18 cellular contexts compared by ENCODE assay signal in genomic region chr1:7303554-7304347, GRCh38.
DNase-seq lines count a peak whose midpoint lies in the region; ATAC-seq and TF ChIP-seq lines count a peak whose summit lies in the region.
"Had no signal": no experiment of that assay in that cellular context is flagged by ENCODE, and none has a peak within 500 bp of the region (broad histone marks: within the 10 kb centered on the region; RNA-seq: fewer than 3 reads in every experiment).

No MANE protein-coding gene starts in this region.

- peak overlapping the region; percentile 66; the same call in 1 of the 2 replicates for H3K4ac ChIP-seq in IMR-90 (ENCODE audit: low read depth, low read length)

- no peak for TF ChIP-seq RAD21 in IMR-90 (IDR thresholded peaks at IDR 0.05; ENCODE audit: low read length)

- H3K23ac ChIP-seq in IMR-90 (ENCODE audit: low read depth, low read length) = no peak overlapping the region

- no peaks in the 10 kb centered on the region for H3K9me3 ChIP-seq in IMR-90 (ENCODE audit: control insufficient read depth, insufficient read depth, low read length)
- peaks cover 16% of the 10 kb centered on the region for H3K9me3 ChIP-seq in neural progenitor cell (ENCODE audit: low read depth)
- H3K9me3 ChIP-seq in naive thymus-derived CD4-positive, alpha-beta T cell (ENCODE audit: control insufficient read depth in 2 of 3, low read length in 3 of 3) = peaks cover 0 to 1% (median 0%) of the 10 kb centered on the region in 3 experiments
- peaks cover 12 to 15% of the 10 kb centered on the region in 2 donors for H3K9me3 ChIP-seq in transverse colon

- BruUV-seq in IMR-90 (replicated peaks; lab: Mats Ljungman, UMichigan) = no TSS peak

- peak overlapping the region; percentile 82; the same call in 2 of the 3 replicates for H2BK15ac ChIP-seq in IMR-90 (ENCODE audit: low read depth, low read length)

- H3K4me3 ChIP-seq in IMR-90 (ENCODE audit: insufficient read depth, low read depth, low read length) (no peak overlapping the region), neural progenitor cell (no peak overlapping the region), transverse colon (no peak overlapping the region)
- no peak overlapping the region for H3K4me3 ChIP-seq in naive thymus-derived CD4-positive, alpha-beta T cell (ENCODE audit: low read length)

- H2BK20ac ChIP-seq in IMR-90 (ENCODE audit: low read depth, low read length) = peak overlapping the region; percentile 69; the same call in 1 of the 2 replicates

- H3K27ac ChIP-seq in IMR-90 (ENCODE audit: insufficient read depth, low read length) (no peak overlapping the region; the same call in 1 of the 2 replicates), neural progenitor cell (no peak overlapping the region), transverse colon (no peak overlapping the region)
- no peak overlapping the region for H3K27ac ChIP-seq in naive thymus-derived CD4-positive, alpha-beta T cell (ENCODE audit: low read depth, low read length)
- H3K27ac ChIP-seq: 22Rv1 had no signal

- peak overlapping the region; percentile 76 for H2BK120ac ChIP-seq in IMR-90 (ENCODE audit: low read depth, low read length)

- WGBS in IMR-90 (ENCODE audit: extremely low coverage in 2 of 2, insufficient read length in 1 of 2), 2 experiments = no CpG with 5 or more reads among the region's 8 CpGs
- WGBS in transverse colon (ENCODE audit: low coverage in 1 of 2), 2 donors = 79 to 85% methylated on average over 8 of the region's 8 CpGs

- H4K5ac ChIP-seq in IMR-90 (ENCODE audit: low read depth, low read length) = no peak overlapping the region

- H3K79me2 ChIP-seq in neural progenitor cell (ENCODE audit: low read depth) = no peaks in the 10 kb centered on the region

- peak overlapping the region; percentile 91 for H2AK5ac ChIP-seq in IMR-90 (ENCODE audit: low read depth, low read length)

- H4K20me1 ChIP-seq in IMR-90 (ENCODE audit: insufficient read depth, low read length) = 0 out of 2 replicates have a peak, but pooled peaks cover 3% of the 10 kb centered on the region
- H4K20me1 ChIP-seq in neural progenitor cell (ENCODE audit: low read depth) = no peaks in the 10 kb centered on the region

- H3K18ac ChIP-seq in IMR-90 (ENCODE audit: low read depth, low read length) = peak overlapping the region; percentile 7; the same call in 1 of the 2 replicates

- H3K36me3 ChIP-seq in IMR-90 (ENCODE audit: control insufficient read depth, insufficient read depth, low read length) = no peaks in the 10 kb centered on the region
- H3K36me3 ChIP-seq in neural progenitor cell = no peaks in the 10 kb centered on the region
- no peaks in the 10 kb centered on the region for H3K36me3 ChIP-seq in naive thymus-derived CD4-positive, alpha-beta T cell (ENCODE audit: control insufficient read depth in 2 of 3, insufficient read depth in 3 of 3, low read length in 3 of 3)
- no peaks in the 10 kb centered on the region for H3K36me3 ChIP-seq in transverse colon

- H3K4me2 ChIP-seq in IMR-90 (ENCODE audit: low read depth, low read length) = no peak overlapping the region
- peak overlapping the region; percentile 11 for H3K4me2 ChIP-seq in neural progenitor cell

- no peaks in the 10 kb centered on the region for H3K36me3 Mint-ChIP-seq in neural progenitor cell
- H3K36me3 Mint-ChIP-seq in naive thymus-derived CD4-positive, alpha-beta T cell = no peaks in the 10 kb centered on the region
- H3K36me3 Mint-ChIP-seq: CD8-positive, alpha-beta T cell had no signal

- H4K91ac ChIP-seq in IMR-90 (ENCODE audit: insufficient read depth, low read depth, low read length) = peak overlapping the region; percentile 38

- H3K27me3 ChIP-seq in IMR-90 (ENCODE audit: control insufficient read depth, insufficient read depth, low read length) (no peaks in the 10 kb centered on the region), neural progenitor cell (no peaks in the 10 kb centered on the region), transverse colon (no peaks in the 10 kb centered on the region)
- H3K27me3 ChIP-seq in naive thymus-derived CD4-positive, alpha-beta T cell (ENCODE audit: control insufficient read depth in 2 of 2, insufficient read depth in 2 of 2, low read length in 2 of 2) = no peaks in the 10 kb centered on the region

- peaks cover 6% of the 10 kb centered on the region for H3F3A ChIP-seq in neural progenitor cell (ENCODE audit: low read depth)

- peak overlapping the region; percentile 59 to 62 for H4K8ac ChIP-seq in IMR-90 (ENCODE audit: low read depth in 2 of 2, low read length in 2 of 2)

- peaks cover 4% of the 10 kb centered on the region for H3K9me3 Mint-ChIP-seq in neural progenitor cell
- peaks cover 0 to 26% (median 14%) of the 10 kb centered on the region in 11 donors for H3K9me3 Mint-ChIP-seq in naive thymus-derived CD4-positive, alpha-beta T cell

- ATAC-seq in IMR-90 (ENCODE audit: low read depth) = no peak
- no peak for ATAC-seq in naive thymus-derived CD4-positive, alpha-beta T cell
- ATAC-seq: CD8-positive, alpha-beta T cell; Right ventricle myocardium inferior; SK-N-SH treated with all-trans-retinoic acid at 6 μM for 48 hours had no signal

- peaks cover 9% of the 10 kb centered on the region for H3K9me1 ChIP-seq in IMR-90 (ENCODE audit: insufficient read depth, low read length)

- H3K56ac ChIP-seq in IMR-90 (ENCODE audit: extremely low read depth, insufficient read depth, low read length) = 0 out of 2 replicates have a peak overlapping the region, but pooled peaks have one; percentile 6

- no peaks in the 10 kb centered on the region for H3K27me3 Mint-ChIP-seq in neural progenitor cell (ENCODE audit: insufficient read depth, low read depth)
- H3K27me3 Mint-ChIP-seq in naive thymus-derived CD4-positive, alpha-beta T cell = peaks cover 2 to 33% (median 22%) of the 10 kb centered on the region in 5 donors

- H2AK9ac ChIP-seq in IMR-90 (replicated peaks; ENCODE audit: low read depth, low read length, poor library complexity) = no peak overlapping the region

- TF ChIP-seq CTCF in IMR-90 (conservative IDR thresholded peaks at IDR 0.05; ENCODE audit: low read depth, low read length) (no peak), neural progenitor cell (IDR thresholded peaks at IDR 0.05) (no peak), transverse colon (IDR thresholded peaks at IDR 0.05) (no peak)

- H2AFZ ChIP-seq in IMR-90 (replicated peaks; ENCODE audit: low read length, poor library complexity) (peak overlapping the region; percentile 69), neural progenitor cell (replicated peaks) (no peak overlapping the region)

- peaks cover 35% of the 10 kb centered on the region for H3K4me1 Mint-ChIP-seq in neural progenitor cell
- H3K4me1 Mint-ChIP-seq in naive thymus-derived CD4-positive, alpha-beta T cell = no peaks in the 10 kb centered on the region

- H2BK5ac ChIP-seq in IMR-90 (ENCODE audit: low read depth, low read length, poor library complexity, severe bottlenecking) = no peak overlapping the region

- TF ChIP-seq POLR2A in IMR-90 (IDR thresholded peaks at IDR 0.05; ENCODE audit: low read depth, low read length) = no peak
- no peak for TF ChIP-seq POLR2A in transverse colon (IDR thresholded peaks at IDR 0.05)

- H3K9ac ChIP-seq in IMR-90 (ENCODE audit: low read depth, low read length) = no peak overlapping the region
- H3K9ac ChIP-seq in neural progenitor cell = no peak overlapping the region

- H3K79me1 ChIP-seq in IMR-90 (ENCODE audit: low read depth in 1 of 2, low read length in 2 of 2) = no peaks in the 10 kb centered on the region

- POLR2A ChIA-PET in IMR-90 (lab: Charles Lee; ENCODE audit: unreplicated experiment) = interaction anchor here (0.6 kb wide), 1 partner anchor 82 kb away, joined by 4 read pairs; no protein-coding TSS in a partner anchor
- POLR2A ChIA-PET in naive thymus-derived CD4-positive, alpha-beta T cell (lab: Charles Lee) = no interaction called here

- DNase-seq in SHP77 (lab: John Stamatoyannopoulos, UW) = peak; percentile 20 to 23
- no peak for DNase-seq in SHP77 treated with DMSO at 0.1 percent for 48 hours (lab: John Stamatoyannopoulos, UW)
- no peak for DNase-seq in IMR-90
- DNase-seq in ecto neural progenitor cell (ENCODE audit: low spot score) = peak; percentile 14
- no peak for DNase-seq in neural progenitor cell (ENCODE audit: low spot score)
- no peak for DNase-seq in medulla oblongata (ENCODE audit: extremely low spot score)
- DNase-seq in naive thymus-derived CD4-positive, alpha-beta T cell = no peak
- no peak for DNase-seq in transverse colon
- DNase-seq: CD8-positive, alpha-beta T cell; GF-D8; Kasumi-1; NCI-H1105 treated with DMSO at 0.1 percent for 48 hours; NCI-H187; NCI-H2171; NCI-H510A had no signal

- H3K14ac ChIP-seq in IMR-90 (replicated peaks; ENCODE audit: low read depth, low read length) = no peak overlapping the region

- intact Hi-C loops in IMR-90 (cut with micrococcal nuclease) = no loop called here
- intact Hi-C loops in naive thymus-derived CD4-positive, alpha-beta T cell (cut with micrococcal nuclease) = no loop called here
- intact Hi-C loops in transverse colon (cut with DNase I; ENCODE audit: low total_unique reads) = no loop called here

- dilution Hi-C loops in IMR-90 (cut with HindIII; ENCODE audit: low sequenced_read_pairs, unreplicated experiment) = no loop called here

- in situ Hi-C loops in IMR-90 (cut with MboI; ENCODE audit: low sequenced_read_pairs) = no loop called here
- in situ Hi-C loops in transverse colon (cut with MboI; ENCODE audit: low pct_ligation_motif_present in 1 of 4, low pct_unique_long_range_greater_than_20kb in 1 of 4, low sequenced_read_pairs in 3 of 4) = no loop called here

- no peak for TF ChIP-seq EP300 in transverse colon (IDR thresholded peaks at IDR 0.05; ENCODE audit: low read depth)

- CTCF ChIA-PET in IMR-90 (lab: Yijun Ruan, JAX) = interaction anchor here (0.6 to 1.3 kb wide), 3 partner anchors 9 to 69 kb away, joined by 3 read pairs; no protein-coding TSS in a partner anchor
- CTCF ChIA-PET in naive thymus-derived CD4-positive, alpha-beta T cell (lab: Charles Lee) = no interaction called here

- peak overlapping the region; percentile 1 for H3K27ac Mint-ChIP-seq in neural progenitor cell
- no peak overlapping the region for H3K27ac Mint-ChIP-seq in naive thymus-derived CD4-positive, alpha-beta T cell
- H3K27ac Mint-ChIP-seq: CD8-positive, alpha-beta T cell had no signal

- H3K4me1 ChIP-seq in IMR-90 (ENCODE audit: control insufficient read depth, insufficient read depth, low read length) (peaks cover 11% of the 10 kb centered on the region), neural progenitor cell (peaks cover 24% of the 10 kb centered on the region), transverse colon (peaks cover 9 to 32% (median 26%) of the 10 kb centered on the region in 4 donors)
- H3K4me1 ChIP-seq in naive thymus-derived CD4-positive, alpha-beta T cell (ENCODE audit: control insufficient read depth in 2 of 2, insufficient read depth in 2 of 2, low read length in 2 of 2) = no peaks in the 10 kb centered on the region

- H3K4me3 Mint-ChIP-seq in neural progenitor cell = no peak overlapping the region
- H3K4me3 Mint-ChIP-seq in naive thymus-derived CD4-positive, alpha-beta T cell = no peak overlapping the region
- H3K4me3 Mint-ChIP-seq: CD8-positive, alpha-beta T cell had no signal

TF ChIP-seq in IMR-90, 13 proteins besides CTCF, POLR2A, EP300 and RAD21 (continues in another document):
- no peak for TF ChIP-seq RCOR1 (IDR thresholded peaks at IDR 0.05; ENCODE audit: insufficient replicate concordance, low read length)
- TF ChIP-seq RFX5 (IDR thresholded peaks at IDR 0.05; ENCODE audit: low read depth, low read length) = no peak
- no peak for TF ChIP-seq SMC3 (IDR thresholded peaks at IDR 0.05; ENCODE audit: low read depth, low read length)

Comparison
In these comparisons a context has a peak if more than half of its experiments do, and no peak if none do; other contexts are left out.
1. DNase-seq: peak in SHP77 (2 of 2) and ecto neural progenitor cell (single experiment); none in SHP77 treated with DMSO at 0.1 percent for 48 hours (single experiment), IMR-90 (single experiment), neural progenitor cell (single experiment), medulla oblongata (single experiment), naive thymus-derived CD4-positive, alpha-beta T cell (0 of 9) and transverse colon (single experiment).